Comparison of ENCODE assay signal across 8 cellular contexts in genomic region chr2:10119601-10120157, GRCh38. TPM values are rescaled to one million over a fixed set of nuclear protein-coding genes. Genes with fewer than 3 reads are reported as not detected.
A peak's percentile ranks its signal among the peaks of the same experiment; 100 is the strongest.
DNase-seq lines count a peak whose midpoint lies in the region; ATAC-seq and TF ChIP-seq lines count a peak whose summit lies in the region.

No MANE protein-coding gene starts in this region.

- TF ChIP-seq CTCF in AG04449 (IDR thresholded peaks at IDR 0.05; ENCODE audit: insufficient read depth, low read length, missing control alignments) (no peak), cardiac fibroblast (IDR thresholded peaks at IDR 0.05; ENCODE audit: low read depth, low read length) (no peak), GM13976 (IDR thresholded peaks at IDR 0.05; ENCODE audit: borderline replicate concordance, control extremely low read depth, extremely low read depth, insufficient read depth, missing control alignments) (no peak)

- intact Hi-C loops in head of caudate nucleus (cut with DNase I) = loop anchor here (5.0 to 10.0 kb wide), 2 partner anchors 185 to 548 kb away; partner anchors contain the start of gene HPCAL1

- H3K4me3 ChIP-seq in AG04449 (ENCODE audit: low read depth, low read length) = peak overlapping the region; percentile 69
- H3K4me3 ChIP-seq in cardiac fibroblast (replicated peaks in 1 of 2; ENCODE audit: low read depth in 2 of 2, low read length in 2 of 2) = peak overlapping the region; percentile 59 to 65

- POLR2A ChIA-PET in AG04449 (lab: Yijun Ruan, JAX) = interaction anchor here (0.7 kb wide), 1 partner anchor 561 kb away, joined by 3 read pairs; no protein-coding TSS in a partner anchor

- DNase-seq in AG04449 (ENCODE audit: low read depth, low spot score) = no peak
- no peak for DNase-seq in cardiac fibroblast (ENCODE audit: low read depth in 2 of 2)
- no peak for DNase-seq in naive B cell
- no peak for DNase-seq in head of caudate nucleus
- DNase-seq in retina = no peak
- DNase-seq in NOMO-1 treated with DMSO at 0.1 percent for 48 hours (lab: John Stamatoyannopoulos, UW; ENCODE audit: unreplicated experiment) = no peak
- DNase-seq in GM13976 (ENCODE audit: low spot score) = no peak

- H3K4me1 Mint-ChIP-seq in IgD-negative memory B cell (peaks cover 19 to 28% (median 21%) of the 10 kb centered on the region in 3 donors), naive B cell (peaks cover 14 to 32% (median 22%) of the 10 kb centered on the region in 3 donors)

- CTCF ChIA-PET in AG04449 (lab: Yijun Ruan, JAX) = interaction anchor here (1.8 to 4.4 kb wide), 5 partner anchors 23 to 320 kb away, joined by 5 to 23 read pairs (median 18); no protein-coding TSS in a partner anchor

- H3K27me3 Mint-ChIP-seq in IgD-negative memory B cell = peaks cover 8% of the 10 kb centered on the region
- H3K27me3 Mint-ChIP-seq in naive B cell = peaks cover 8 to 16% (median 10%) of the 10 kb centered on the region in 3 donors

- H3K4me3 Mint-ChIP-seq in IgD-negative memory B cell = peak overlapping the region; percentile 93 to 100 (median 96)
- H3K4me3 Mint-ChIP-seq in naive B cell = peak overlapping the region; percentile 90 to 99 (median 96)

- ATAC-seq in naive B cell (ENCODE audit: low read depth in 2 of 2) = no peak

- H3K9me3 Mint-ChIP-seq in IgD-negative memory B cell (no peaks in the 10 kb centered on the region), naive B cell (no peaks in the 10 kb centered on the region)

- H3K27ac Mint-ChIP-seq in IgD-negative memory B cell = peak overlapping the region in 1 of 3 donors; percentile 98
- H3K27ac Mint-ChIP-seq in naive B cell = peak overlapping the region in 4 of 6 donors; percentile 83 to 98 (median 95)

- H3K36me3 Mint-ChIP-seq in IgD-negative memory B cell (peaks cover 1% of the 10 kb centered on the region), naive B cell (no peaks in the 10 kb centered on the region)

- in situ Hi-C loops in GM13976 (cut with MboI; ENCODE audit: low sequenced_read_pairs, unreplicated experiment) = loop anchor here (10.0 kb wide), 1 partner anchor 295 kb away; no protein-coding TSS in a partner anchor

RNA-seq across cellular contexts. Expression of gene RRM2, which starts 2.9 kb away (rescaled TPM):
- polyA plus RNA-seq in IgD-negative memory B cell = 1.0 TPM
- polyA plus RNA-seq in naive B cell (ENCODE audit: low read depth in 6 of 6) = under 1 TPM in 2 of 6 donors, not detected in 4; 0.15 to 0.24 TPM

RNA-seq across cellular contexts. Expression of gene CYS1, which starts 39.5 kb away (rescaled TPM):
- polyA plus RNA-seq in IgD-negative memory B cell (not detected), naive B cell (ENCODE audit: low read depth in 6 of 6) (not detected)
